In the genomic region with DNA sequence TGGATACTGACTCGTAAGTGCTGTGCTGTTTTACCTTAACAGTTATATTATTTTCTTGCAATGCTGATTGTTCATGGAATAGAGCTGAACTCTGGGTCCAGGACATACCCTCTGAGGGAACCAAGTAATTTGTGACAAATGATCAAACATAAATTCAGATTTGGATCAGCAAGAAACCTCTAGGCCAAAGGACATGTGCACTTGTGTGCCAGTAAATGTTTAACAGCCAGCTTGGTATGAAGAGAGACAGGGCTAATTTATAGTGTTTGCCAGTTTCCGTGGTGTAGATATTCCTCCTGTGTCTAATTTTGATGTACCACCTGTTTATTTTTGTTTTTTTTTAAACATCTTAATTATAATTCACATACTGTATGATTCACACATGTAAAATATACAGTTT, we compare ENCODE assay signal across 15 cellular contexts. TPM values are rescaled to one million over a fixed set of nuclear protein-coding genes. Genes with fewer than 3 reads are reported as not detected.
DNase-seq lines count a peak whose midpoint lies in the region; ATAC-seq and TF ChIP-seq lines count a peak whose summit lies in the region.
"Had no signal": no experiment of that assay in that cellular context is flagged by ENCODE, and none has a peak within 500 bp of the region (broad histone marks: within the 10 kb centered on the region; RNA-seq: fewer than 3 reads in every experiment).

No MANE protein-coding gene starts in this region.

- no peak overlapping the region for H3K4me2 ChIP-seq in OCI-LY7 (ENCODE audit: low read length)
- H3K4me2 ChIP-seq: BLaER1 treated with 17β-estradiol and CSF1 and Interleukin-3, amounts not matched to agents 10 nM and 100 nM had no signal

- POLR2A ChIA-PET in A673 (lab: Charles Lee; ENCODE audit: low non-redundant PET) (no interaction called here), OCI-LY7 (lab: Charles Lee) (interaction anchor here (1.4 kb wide), 1 partner anchor 17 kb away, joined by 4 read pairs; no protein-coding TSS in a partner anchor)

- no peak for TF ChIP-seq POLR2A in right lobe of liver (IDR thresholded peaks at IDR 0.05)

- H3K27ac ChIP-seq in A673 (ENCODE audit: low read depth, low read length, poor library complexity, severe bottlenecking) (no peak overlapping the region), OCI-LY7 (ENCODE audit: low read depth, low read length, poor library complexity, severe bottlenecking) (no peak overlapping the region), right lobe of liver (peak overlapping the region in 1 of 3 donors; percentile 35)
- H3K27ac ChIP-seq: BLaER1 treated with 17β-estradiol and CSF1 and Interleukin-3, amounts not matched to agents 10 nM and 100 nM; C4-2B had no signal

- intact Hi-C loops in A673 (cut with micrococcal nuclease; ENCODE audit: unreplicated experiment) (no loop called here), OCI-LY7 (cut with micrococcal nuclease; ENCODE audit: unreplicated experiment) (no loop called here), right lobe of liver (cut with DNase I) (no loop called here)

- H3K4me3 ChIP-seq in A673 (ENCODE audit: low read depth, low read length, poor library complexity, severe bottlenecking) = no peak overlapping the region
- no peak overlapping the region for H3K4me3 ChIP-seq in OCI-LY7 (ENCODE audit: low read depth, low read length, poor library complexity, severe bottlenecking)
- no peak overlapping the region for H3K4me3 ChIP-seq in right lobe of liver
- H3K4me3 ChIP-seq: BLaER1 treated with 17β-estradiol and CSF1 and Interleukin-3, amounts not matched to agents 10 nM and 100 nM had no signal

- DNase-seq in A673 (ENCODE audit: low spot score) (no peak), OCI-LY7 (ENCODE audit: low spot score) (no peak), right lobe of liver (no peak), OCI-M2 (lab: John Stamatoyannopoulos, UW; ENCODE audit: unreplicated experiment) (no peak)
- DNase-seq: 8988T; AML-193; Caco-2; Calu3; CD4-positive, alpha-beta T cell; CD8-positive, alpha-beta T cell; DMS79 treated with DMSO at 0.1 percent for 48 hours; GF-D8 had no signal

- WGBS in right lobe of liver (ENCODE audit: insufficient coverage, low coverage, low lambda C conversion rate, missing lambda C conversion rate) = 43% methylated on average over 2 of the region's 2 CpGs

- H3K79me2 ChIP-seq in OCI-LY7 (ENCODE audit: insufficient read depth, low read depth, low read length) = no peaks in the 10 kb centered on the region

- H4K20me1 ChIP-seq in OCI-LY7 (ENCODE audit: insufficient read depth, low read length) = no peaks in the 10 kb centered on the region

- TF ChIP-seq CTCF in A673 (conservative IDR thresholded peaks at IDR 0.05; ENCODE audit: low read depth, low read length) = no peak
- TF ChIP-seq CTCF in OCI-LY7 (conservative IDR thresholded peaks at IDR 0.05; ENCODE audit: low read length) = no peak
- TF ChIP-seq CTCF in right lobe of liver (IDR thresholded peaks at IDR 0.05) = no peak

- CTCF ChIA-PET in A673 (lab: Charles Lee) = no interaction called here
- CTCF ChIA-PET in OCI-LY7 (lab: Charles Lee; ENCODE audit: unreplicated experiment) = interaction anchor here (0.6 kb wide), 1 partner anchor 616 kb away, joined by 3 read pairs; no protein-coding TSS in a partner anchor

- H3K4me1 ChIP-seq in A673 (ENCODE audit: insufficient read depth, low read length, poor library complexity, severe bottlenecking) (no peaks in the 10 kb centered on the region), OCI-LY7 (ENCODE audit: insufficient read depth, low read length, poor library complexity, severe bottlenecking) (no peaks in the 10 kb centered on the region), right lobe of liver (peaks cover 0 to 18% (median 5%) of the 10 kb centered on the region in 4 donors)
- H3K4me1 ChIP-seq: Caco-2 had no signal

- no peak overlapping the region for H2AFZ ChIP-seq in OCI-LY7 (ENCODE audit: low read length)

- ATAC-seq in right lobe of liver = peak; percentile 31 to 64 (median 52)
- no peak for ATAC-seq in HG02623 (IDR thresholded peaks at IDR 0.05; ENCODE audit: unreplicated experiment)
- ATAC-seq: CD8-positive, alpha-beta T cell had no signal

- H3K36me3 ChIP-seq in A673 (ENCODE audit: insufficient read depth, low read length, poor library complexity, severe bottlenecking) = peaks cover 40% of the 10 kb centered on the region
- H3K36me3 ChIP-seq in OCI-LY7 (ENCODE audit: insufficient read depth, low read length) = peaks cover 92% of the 10 kb centered on the region
- H3K36me3 ChIP-seq in right lobe of liver = peaks cover 0 to 25% (median 1%) of the 10 kb centered on the region in 4 donors

- H3K27me3 ChIP-seq in A673 (replicated peaks; ENCODE audit: insufficient read depth, low read depth, low read length, poor library complexity) (no peaks in the 10 kb centered on the region), right lobe of liver (no peaks in the 10 kb centered on the region)
- H3K27me3 ChIP-seq: BLaER1 treated with 17β-estradiol and CSF1 and Interleukin-3, amounts not matched to agents 10 nM and 100 nM had no signal

- BruUV-seq in A673 (replicated peaks; lab: Mats Ljungman, UMichigan) = TSS peak; percentile 6
- TSS peak; percentile 21 for BruUV-seq in OCI-LY7 (replicated peaks; lab: Mats Ljungman, UMichigan)

- H3K9me3 ChIP-seq in A673 (ENCODE audit: low read depth, low read length, poor library complexity, severe bottlenecking) = no peaks in the 10 kb centered on the region
- no peaks in the 10 kb centered on the region for H3K9me3 ChIP-seq in OCI-LY7 (ENCODE audit: low read length)
- H3K9me3 ChIP-seq in right lobe of liver = no peaks in the 10 kb centered on the region
- H3K9me3 ChIP-seq: Caco-2 had no signal

- no peaks in the 10 kb centered on the region for H3K9me2 ChIP-seq in OCI-LY7 (ENCODE audit: insufficient read depth, low read length)

RNA-seq across cellular contexts. Expression of a gene that starts 30.8 kb away (rescaled TPM):
- total RNA-seq in A673 (2021) = 34.3 and 57.1 TPM in 2 replicates
- total RNA-seq in OCI-LY7 (2014; rRNA removed; shearing (Covaris generic)) = 0.05 and 0.19 TPM in 2 replicates
- total RNA-seq in OCI-LY7 (2022) = 0.27 TPM in 1 of 2 replicates, not detected in the other
- total RNA-seq in right lobe of liver = 1 to 10 TPM; 1.7 to 7.4 (median 3.8) TPM
